Comparison of ENCODE assay signal across 9 cellular contexts in the genomic region with DNA sequence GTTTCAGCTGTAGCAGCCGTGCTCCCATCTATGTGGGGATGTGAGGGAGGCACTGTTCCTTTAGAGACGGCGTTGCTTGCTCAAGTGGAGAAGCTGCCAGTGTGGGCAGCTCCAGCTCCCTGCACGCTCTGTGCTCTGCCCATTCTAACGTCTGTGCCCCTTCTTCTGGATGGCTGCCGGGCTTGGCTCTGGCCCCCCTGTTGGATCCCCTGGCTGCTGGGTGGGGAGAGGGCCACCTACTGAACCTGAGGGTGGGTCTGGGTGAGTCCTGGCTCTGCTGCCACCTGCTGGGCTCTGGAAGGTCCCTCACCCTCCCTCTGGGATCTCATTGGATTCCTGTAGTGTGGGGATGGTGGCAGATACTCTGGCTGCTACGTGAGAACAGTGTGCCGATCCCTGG. TPM values are rescaled to one million over a fixed set of nuclear protein-coding genes. Genes with fewer than 3 reads are reported as not detected.
A peak's percentile ranks its signal among the peaks of the same experiment; 100 is the strongest.
DNase-seq lines count a peak whose midpoint lies in the region; ATAC-seq, FAIRE-seq and TF ChIP-seq lines count a peak whose summit lies in the region.
"Had no signal": no experiment of that assay in that cellular context is flagged by ENCODE, and none has a peak within 500 bp of the region (broad histone marks: within the 10 kb centered on the region; RNA-seq: fewer than 3 reads in every experiment).

No MANE protein-coding gene starts in this region.

- in situ Hi-C loops in Caki2 (cut with HindIII; ENCODE audit: low pct_unique_long_range_greater_than_20kb, low sequenced_read_pairs): no loop called here

- peak; percentile 48 for DNase-seq in Caki2 (ENCODE audit: low read depth)
- peak; percentile 9 for DNase-seq in HS-27A (ENCODE audit: low read depth)
- DNase-seq in bronchial epithelial cell (ENCODE audit: low read depth): peak; percentile 8
- peak; percentile 88 for DNase-seq in left kidney (ENCODE audit: low read depth, low spot score)
- DNase-seq in stimulated activated naive CD4-positive, alpha-beta T cell treated with Interleukin-2 at 50 U/mL for 16 hours (lab: John Stamatoyannopoulos, UW): peak; percentile 28

- H3K9me3 Mint-ChIP-seq in T-helper 1 cell treated with Interleukin-12 subunit alpha and Interleukin-12 subunit beta and Interleukin-4 antibody, amounts not matched to agents 30 μg/mL and 1 μg/mL, for 36 hours: no peaks in the 10 kb centered on the region

- FAIRE-seq in bronchial epithelial cell (lab: Jason Lieb, UNC): no peak

- peaks cover 11% of the 10 kb centered on the region for H3K36me3 ChIP-seq in bronchial epithelial cell (ENCODE audit: control insufficient read depth, insufficient read depth, low read length)

- peaks cover 15% of the 10 kb centered on the region for H3K36me3 Mint-ChIP-seq in T-helper 1 cell treated with Interleukin-12 subunit alpha and Interleukin-12 subunit beta and Interleukin-4 antibody, amounts not matched to agents 30 μg/mL and 1 μg/mL, for 36 hours (ENCODE audit: low read depth)

- H3K4me3 Mint-ChIP-seq in T-helper 1 cell treated with Interleukin-12 subunit alpha and Interleukin-12 subunit beta and Interleukin-4 antibody, amounts not matched to agents 30 μg/mL and 1 μg/mL, for 36 hours: no peak overlapping the region

- TF ChIP-seq CTCF in bronchial epithelial cell (IDR thresholded peaks at IDR 0.05; ENCODE audit: insufficient read depth, low read length, severe bottlenecking): peak; percentile 71

- no peaks in the 10 kb centered on the region for H3K27me3 Mint-ChIP-seq in T-helper 1 cell treated with Interleukin-12 subunit alpha and Interleukin-12 subunit beta and Interleukin-4 antibody, amounts not matched to agents 30 μg/mL and 1 μg/mL, for 36 hours (ENCODE audit: low read depth)

- H3K4me1 Mint-ChIP-seq in T-helper 1 cell treated with Interleukin-12 subunit alpha and Interleukin-12 subunit beta and Interleukin-4 antibody, amounts not matched to agents 30 μg/mL and 1 μg/mL, for 36 hours (ENCODE audit: low read depth): peaks cover 22% of the 10 kb centered on the region

- ATAC-seq in GM19395 (IDR thresholded peaks at IDR 0.05; ENCODE audit: unreplicated experiment) (no peak), HG03196 (IDR thresholded peaks at IDR 0.05; ENCODE audit: unreplicated experiment) (no peak)

- peak overlapping the region; percentile 58 for H3K27ac Mint-ChIP-seq in T-helper 1 cell treated with Interleukin-12 subunit alpha and Interleukin-12 subunit beta and Interleukin-4 antibody, amounts not matched to agents 30 μg/mL and 1 μg/mL, for 36 hours

- no peaks in the 10 kb centered on the region for H3K27me3 ChIP-seq in bronchial epithelial cell (ENCODE audit: control insufficient read depth, insufficient read depth, low read length)

- H3K4me3 ChIP-seq in bronchial epithelial cell (ENCODE audit: low read depth, low read length): no peak overlapping the region

RNA-seq across cellular contexts. Expression of gene PFKL, which starts 5.0 kb away (rescaled TPM):
- total RNA-seq in Caki2 (2014; rRNA removed; shearing (Covaris generic); ENCODE audit: low replicate concordance): 340 and 360 TPM in 2 replicates
- total RNA-seq in bronchial epithelial cell: 148 and 228 TPM in 2 replicates

RNA-seq across cellular contexts. Expression of gene AIRE, which starts 19.2 kb away (rescaled TPM):
- total RNA-seq in Caki2 (2014; rRNA removed; shearing (Covaris generic); ENCODE audit: low replicate concordance): not detected in 2 replicates
- total RNA-seq in bronchial epithelial cell: not detected in 2 replicates
- total RNA-seq: activated CD8-positive, alpha-beta memory T cell treated with anti-CD3 and anti-CD28 coated beads for 36 hours had no signal

RNA-seq across cellular contexts. Expression of gene CFAP410, which starts 34.3 kb away (rescaled TPM):
- 14.5 and 25.6 TPM in 2 replicates for total RNA-seq in Caki2 (2014; rRNA removed; shearing (Covaris generic); ENCODE audit: low replicate concordance)
- total RNA-seq in bronchial epithelial cell: 5.4 and 6.1 TPM in 2 replicates

RNA-seq across cellular contexts. Expression of gene DNMT3L, which starts 43.1 kb away (rescaled TPM):
- not detected in 2 replicates for total RNA-seq in Caki2 (2014; rRNA removed; shearing (Covaris generic); ENCODE audit: low replicate concordance)
- total RNA-seq in bronchial epithelial cell: not detected in 2 replicates
- total RNA-seq: activated CD8-positive, alpha-beta memory T cell treated with anti-CD3 and anti-CD28 coated beads for 36 hours had no signal

RNA-seq across cellular contexts. Expression of gene TRPM2, which starts 48.6 kb away (rescaled TPM):
- not detected in 2 replicates for total RNA-seq in Caki2 (2014; rRNA removed; shearing (Covaris generic); ENCODE audit: low replicate concordance)
- under 0.01 TPM in 1 of 2 replicates, not detected in the other for total RNA-seq in bronchial epithelial cell

Comparison
In these comparisons a context has a peak if more than half of its experiments do, and no peak if none do; other contexts are left out.
1. DNase-seq: peak in every context shown above with its lines; median percentile 88 in left kidney; 48 in Caki2; 28 in stimulated activated naive CD4-positive, alpha-beta T cell treated with Interleukin-2 at 50 U/mL for 16 hours; 9 in HS-27A; 8 in bronchial epithelial cell.